ENCODE assay signal across 12 cellular contexts in genomic region chr10:119251315-119251708, GRCh38. TPM values are rescaled to one million over a fixed set of nuclear protein-coding genes. Genes with fewer than 3 reads are reported as not detected.
A peak's percentile ranks its signal among the peaks of the same experiment; 100 is the strongest.
DNase-seq lines count a peak whose midpoint lies in the region; ATAC-seq and TF ChIP-seq lines count a peak whose summit lies in the region.
"Had no signal": no experiment of that assay in that cellular context is flagged by ENCODE, and none has a peak within 500 bp of the region (broad histone marks: within the 10 kb centered on the region; RNA-seq: fewer than 3 reads in every experiment).

No MANE protein-coding gene starts in this region.

- no peak overlapping the region for H3K4me3 ChIP-seq in colonic mucosa
- H3K4me3 ChIP-seq in mesenchymal stem cell (ENCODE audit: insufficient read depth in 1 of 2, low read depth in 1 of 2, low read length in 2 of 2) = peak overlapping the region in 1 of 2 experiments; percentile 1

- no peak overlapping the region for H2AK5ac ChIP-seq in mesenchymal stem cell (ENCODE audit: low read length, severe bottlenecking)

- no peak overlapping the region for H3K4me3 Mint-ChIP-seq in activated T-cell treated with anti-CD3 and anti-CD28 coated beads, Interleukin-2, amount 50 U/mL, for 24 hours
- no peak overlapping the region for H3K4me3 Mint-ChIP-seq in activated T-cell treated with anti-CD3 and anti-CD28 coated beads, Interleukin-2, amount 50 U/mL, for 4 hours
- H3K4me3 Mint-ChIP-seq in type B pancreatic cell = no peak overlapping the region
- H3K4me3 Mint-ChIP-seq in activated naive CD8-positive, alpha-beta T cell treated with anti-CD3 and anti-CD28 coated beads for 36 hours = no peak overlapping the region
- H3K4me3 Mint-ChIP-seq: activated T-helper 1 cell treated with anti-CD3 and anti-CD28 coated beads, Interleukin-12 subunit alpha, Interleukin-12 subunit beta, Interleukin-2, Interleukin-4 antibody, amounts not matched to agents 30 ng/mL and 10 ng/mL and 1 ng/mL, durations not matched to agents 14 hours and 24 hours and 36 hours had no signal

- peaks cover 49% of the 10 kb centered on the region for H3K4me1 Mint-ChIP-seq in activated T-cell treated with anti-CD3 and anti-CD28 coated beads, Interleukin-2, amount 50 U/mL, for 24 hours (ENCODE audit: low read depth)
- H3K4me1 Mint-ChIP-seq in activated T-cell treated with anti-CD3 and anti-CD28 coated beads, Interleukin-2, amount 50 U/mL, for 4 hours (ENCODE audit: low read depth) = peaks cover 25% of the 10 kb centered on the region
- H3K4me1 Mint-ChIP-seq in type B pancreatic cell (ENCODE audit: unreplicated experiment) = peaks cover 47% of the 10 kb centered on the region
- H3K4me1 Mint-ChIP-seq in activated naive CD8-positive, alpha-beta T cell treated with anti-CD3 and anti-CD28 coated beads for 36 hours = peaks cover 25% of the 10 kb centered on the region

- H3K27me3 Mint-ChIP-seq in activated T-cell treated with anti-CD3 and anti-CD28 coated beads, Interleukin-2, amount 50 U/mL, for 24 hours = no peaks in the 10 kb centered on the region
- H3K27me3 Mint-ChIP-seq in activated T-cell treated with anti-CD3 and anti-CD28 coated beads, Interleukin-2, amount 50 U/mL, for 4 hours (ENCODE audit: low read depth) = no peaks in the 10 kb centered on the region
- no peaks in the 10 kb centered on the region for H3K27me3 Mint-ChIP-seq in type B pancreatic cell
- no peaks in the 10 kb centered on the region for H3K27me3 Mint-ChIP-seq in activated naive CD8-positive, alpha-beta T cell treated with anti-CD3 and anti-CD28 coated beads for 36 hours

- TF ChIP-seq CTCF in colonic mucosa (IDR thresholded peaks at IDR 0.05) = no peak
- no peak for TF ChIP-seq CTCF in type B pancreatic cell (conservative IDR thresholded peaks at IDR 0.05)

- no peak for ATAC-seq in activated T-cell treated with anti-CD3 and anti-CD28 coated beads, Interleukin-2, amount 50 U/mL, for 4 hours
- no peak for ATAC-seq in GM18519 (IDR thresholded peaks at IDR 0.05; ENCODE audit: low FRiP score, unreplicated experiment)

- H3K27me3 ChIP-seq in colonic mucosa (no peaks in the 10 kb centered on the region), mesenchymal stem cell (ENCODE audit: control insufficient read depth in 1 of 2, insufficient read depth in 1 of 2, low read length in 2 of 2) (no peaks in the 10 kb centered on the region)

- DNase-seq in activated T-cell treated with anti-CD3 and anti-CD28 coated beads, Interleukin-2, amount 50 U/mL, for 24 hours = no peak
- DNase-seq in activated T-cell treated with anti-CD3 and anti-CD28 coated beads, Interleukin-2, amount 50 U/mL, for 4 hours = no peak
- DNase-seq in colonic mucosa (no peak), mesenchymal stem cell (peak; percentile 97), type B pancreatic cell (ENCODE audit: extremely low spot score, unreplicated experiment) (no peak), HT-29 (ENCODE audit: low spot score) (no peak)
- DNase-seq in activated naive CD8-positive, alpha-beta T cell treated with anti-CD3 and anti-CD28 coated beads for 36 hours = no peak
- DNase-seq: effector CD4-positive, alpha-beta T cell; MM.1S; NCI-H748 treated with DMSO at 0.1 percent for 48 hours had no signal

- no peaks in the 10 kb centered on the region for H3K36me3 Mint-ChIP-seq in activated T-cell treated with anti-CD3 and anti-CD28 coated beads, Interleukin-2, amount 50 U/mL, for 24 hours (ENCODE audit: low read depth)
- peaks cover 11% of the 10 kb centered on the region for H3K36me3 Mint-ChIP-seq in activated T-cell treated with anti-CD3 and anti-CD28 coated beads, Interleukin-2, amount 50 U/mL, for 4 hours (ENCODE audit: insufficient read depth)
- no peaks in the 10 kb centered on the region for H3K36me3 Mint-ChIP-seq in type B pancreatic cell
- no peaks in the 10 kb centered on the region for H3K36me3 Mint-ChIP-seq in activated naive CD8-positive, alpha-beta T cell treated with anti-CD3 and anti-CD28 coated beads for 36 hours

- 15% methylated on average over 4 of the region's 7 CpGs for WGBS in mesenchymal stem cell

- no peaks in the 10 kb centered on the region for H3K9me3 Mint-ChIP-seq in activated T-cell treated with anti-CD3 and anti-CD28 coated beads, Interleukin-2, amount 50 U/mL, for 24 hours
- H3K9me3 Mint-ChIP-seq in activated T-cell treated with anti-CD3 and anti-CD28 coated beads, Interleukin-2, amount 50 U/mL, for 4 hours = no peaks in the 10 kb centered on the region
- no peaks in the 10 kb centered on the region for H3K9me3 Mint-ChIP-seq in type B pancreatic cell
- H3K9me3 Mint-ChIP-seq in activated naive CD8-positive, alpha-beta T cell treated with anti-CD3 and anti-CD28 coated beads for 36 hours = no peaks in the 10 kb centered on the region
- H3K9me3 Mint-ChIP-seq: activated T-helper 1 cell treated with anti-CD3 and anti-CD28 coated beads, Interleukin-12 subunit alpha, Interleukin-12 subunit beta, Interleukin-2, Interleukin-4 antibody, amounts not matched to agents 30 ng/mL and 10 ng/mL and 1 ng/mL, durations not matched to agents 14 hours and 24 hours and 36 hours had no signal

- H3K9ac ChIP-seq in colonic mucosa (ENCODE audit: low read depth in 2 of 2, low read length in 2 of 2) (no peak overlapping the region), mesenchymal stem cell (ENCODE audit: low read length) (peak overlapping the region; percentile 83)

- no peak overlapping the region for H4K91ac ChIP-seq in mesenchymal stem cell (ENCODE audit: low read length)

- H3K4me1 ChIP-seq in colonic mucosa (no peaks in the 10 kb centered on the region), mesenchymal stem cell (ENCODE audit: control insufficient read depth, insufficient read depth, low read depth, low read length) (peaks cover 34% of the 10 kb centered on the region)

- H3K4ac ChIP-seq in mesenchymal stem cell (ENCODE audit: low read depth in 1 of 2, low read length in 2 of 2) = no peak overlapping the region

- H3K27ac ChIP-seq in colonic mucosa = peak overlapping the region; percentile 37
- no peak overlapping the region for H3K27ac ChIP-seq in mesenchymal stem cell (ENCODE audit: low read length, poor library complexity, severe bottlenecking)

- H2BK12ac ChIP-seq in mesenchymal stem cell (ENCODE audit: low read length in 2 of 2) = peak overlapping the region in 1 of 2 experiments; percentile 75

- H3K4me2 ChIP-seq in mesenchymal stem cell (ENCODE audit: low read length, poor library complexity, severe bottlenecking) = no peak overlapping the region

- no peak overlapping the region for H3K23ac ChIP-seq in mesenchymal stem cell (ENCODE audit: low read length in 2 of 2)

- H3K36me3 ChIP-seq in colonic mucosa (no peaks in the 10 kb centered on the region), mesenchymal stem cell (ENCODE audit: control insufficient read depth in 1 of 2, insufficient read depth in 2 of 2, low read depth in 1 of 2, low read length in 2 of 2) (no peaks in the 10 kb centered on the region)

- H3K9me3 ChIP-seq in colonic mucosa = no peaks in the 10 kb centered on the region
- H3K9me3 ChIP-seq in mesenchymal stem cell (ENCODE audit: control insufficient read depth, low read length) = no peaks in the 10 kb centered on the region

- intact Hi-C loops in colonic mucosa (cut with DNase I) = no loop called here

- peaks cover 20% of the 10 kb centered on the region for H3K79me1 ChIP-seq in mesenchymal stem cell (replicated peaks; ENCODE audit: low read length, poor library complexity, severe bottlenecking)

- H3K27ac Mint-ChIP-seq in activated T-cell treated with anti-CD3 and anti-CD28 coated beads, Interleukin-2, amount 50 U/mL, for 24 hours = peak overlapping the region; percentile 16
- peak overlapping the region; percentile 9 for H3K27ac Mint-ChIP-seq in type B pancreatic cell
- H3K27ac Mint-ChIP-seq in activated naive CD8-positive, alpha-beta T cell treated with anti-CD3 and anti-CD28 coated beads for 36 hours = no peak overlapping the region

- H2BK120ac ChIP-seq in mesenchymal stem cell (ENCODE audit: low read depth, low read length) = no peak overlapping the region

- no peak overlapping the region for H4K8ac ChIP-seq in mesenchymal stem cell (ENCODE audit: low read length)

- H2BK15ac ChIP-seq in mesenchymal stem cell (ENCODE audit: low read depth, poor library complexity, severe bottlenecking) = no peak overlapping the region

- no peak overlapping the region for H2AFZ ChIP-seq in mesenchymal stem cell (ENCODE audit: low read depth, low read length)

- H3K14ac ChIP-seq in mesenchymal stem cell (ENCODE audit: low read length in 2 of 2) = no peak overlapping the region

- H2BK5ac ChIP-seq in mesenchymal stem cell (ENCODE audit: low read depth, low read length, poor library complexity, severe bottlenecking) = no peak overlapping the region

- peak overlapping the region; percentile 22 to 95 for H3K18ac ChIP-seq in mesenchymal stem cell (ENCODE audit: low read depth in 1 of 2, low read length in 2 of 2)

RNA-seq across cellular contexts. Expression of gene GRK5, which starts 43.9 kb away (rescaled TPM):
- 10 to 100 TPM; 14.0 to 15.6 (median 15.3) TPM for total RNA-seq in activated T-cell treated with anti-CD3 and anti-CD28 coated beads, Interleukin-2, amount 50 U/mL, for 4 hours
- 10 to 100 TPM in 1 of 2 donors, 1 to 10 TPM in 1; 4.6 to 12.7 TPM for total RNA-seq in colonic mucosa
- 56.5 TPM for polyA plus RNA-seq in mesenchymal stem cell (2013, experiment 1 of 2)
- 57.3 TPM for polyA plus RNA-seq in mesenchymal stem cell (2013, experiment 2 of 2)
- 10.8 and 24.8 TPM in 2 replicates for total RNA-seq in type B pancreatic cell (ENCODE audit: low replicate concordance)
- 4.6 and 7.1 TPM in 2 replicates for total RNA-seq in HT-29 (2014; rRNA removed; shearing (Covaris generic))
- 10 to 100 TPM; 12.8 TPM for total RNA-seq in activated naive CD8-positive, alpha-beta T cell treated with anti-CD3 and anti-CD28 coated beads for 36 hours
